Comparison of ENCODE assay signal across 13 cellular contexts in the genomic region with DNA sequence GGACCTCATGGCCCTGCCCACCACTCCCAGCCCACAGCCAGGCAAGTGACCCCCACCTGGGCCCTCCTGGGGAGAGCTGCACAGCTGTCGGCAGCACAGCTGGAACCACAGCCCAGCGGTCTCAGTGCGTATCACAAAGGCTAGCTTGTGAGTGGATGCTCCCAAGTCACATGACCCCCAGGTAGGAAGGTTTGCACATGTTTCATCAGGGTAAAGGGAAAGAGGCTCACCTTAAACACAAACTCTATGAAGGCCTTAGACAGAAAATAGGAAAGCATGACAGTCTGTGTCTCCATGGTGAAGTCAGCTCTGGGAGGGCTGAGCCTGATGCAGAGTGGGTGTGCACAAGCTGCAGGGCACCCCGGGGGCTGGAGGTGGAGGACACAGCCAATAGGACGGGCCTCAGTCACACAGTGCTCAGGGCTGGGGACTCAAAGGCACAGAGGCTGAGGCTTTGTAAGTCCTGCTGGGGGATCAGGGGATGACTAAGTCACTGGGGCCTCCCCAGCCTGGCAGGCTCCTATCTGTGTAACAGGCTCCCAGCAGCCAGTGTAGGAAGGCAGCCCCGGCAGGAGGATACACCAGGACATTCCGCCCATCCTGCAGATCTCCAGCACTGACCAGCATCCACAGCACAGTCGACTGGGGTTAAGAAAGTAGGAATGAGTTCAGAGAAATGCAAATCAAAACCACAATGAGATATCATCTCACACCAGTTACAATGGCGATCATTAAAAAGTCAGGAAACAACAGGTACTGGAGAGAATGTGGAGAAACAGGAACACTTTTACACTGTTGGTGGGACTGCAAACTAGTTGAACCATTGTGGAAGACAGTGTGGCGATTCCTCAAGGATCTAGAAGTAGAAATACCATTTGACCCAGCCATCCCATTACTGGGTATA. TPM values are rescaled to one million over a fixed set of nuclear protein-coding genes. Genes with fewer than 3 reads are reported as not detected.
A peak's percentile ranks its signal among the peaks of the same experiment; 100 is the strongest.
DNase-seq lines count a peak whose midpoint lies in the region; ATAC-seq and TF ChIP-seq lines count a peak whose summit lies in the region.
"Had no signal": no experiment of that assay in that cellular context is flagged by ENCODE, and none has a peak within 500 bp of the region (broad histone marks: within the 10 kb centered on the region; RNA-seq: fewer than 3 reads in every experiment).

No MANE protein-coding gene starts in this region.

- intact Hi-C loops in Panc1 (cut with micrococcal nuclease; ENCODE audit: unreplicated experiment) = no loop called here
- intact Hi-C loops in activated T-helper 1 cell treated with anti-CD3 and anti-CD28 coated beads, Interleukin-12 subunit alpha, Interleukin-12 subunit beta, Interleukin-2, Interleukin-4 antibody, amounts not matched to agents 30 ng/mL and 10 ng/mL and 1 ng/mL, durations not matched to agents 14 hours and 24 hours and 36 hours (cut with micrococcal nuclease) = no loop called here

- CTCF ChIA-PET in Panc1 (lab: Charles Lee) = no interaction called here

- H4K91ac ChIP-seq in trophoblast cell (ENCODE audit: low read depth, low read length) = peak overlapping the region; percentile 36

- H3K27ac ChIP-seq in Panc1 (ENCODE audit: low read length) (no peak overlapping the region), endodermal cell (ENCODE audit: low read depth, low read length) (no peak overlapping the region), trophoblast cell (ENCODE audit: low read depth, low read length) (no peak overlapping the region)
- H3K27ac ChIP-seq: right atrium auricular region had no signal

- H3K18ac ChIP-seq in trophoblast cell (ENCODE audit: low read length) = peak overlapping the region; percentile 62

- WGBS in endodermal cell (ENCODE audit: insufficient coverage in 1 of 2, insufficient read length in 1 of 2), 2 experiments = 83% methylated on average over 5 to 10 of the region's 10 CpGs
- WGBS in trophoblast cell (ENCODE audit: extremely low coverage, insufficient coverage, insufficient read length) = no CpG with 5 or more reads among the region's 10 CpGs

- H3K4me3 ChIP-seq in Panc1 (ENCODE audit: low read depth in 2 of 2, low read length in 2 of 2) (no peak overlapping the region), endodermal cell (ENCODE audit: low read length) (no peak overlapping the region), trophoblast cell (ENCODE audit: low read depth, low read length) (no peak overlapping the region)
- H3K4me3 ChIP-seq: right atrium auricular region had no signal

- no peak overlapping the region for H4K8ac ChIP-seq in trophoblast cell (ENCODE audit: low read depth, low read length)

- peak overlapping the region; percentile 32 for H2AK5ac ChIP-seq in trophoblast cell (ENCODE audit: low read length)

- peaks cover 15% of the 10 kb centered on the region for H3K36me3 Mint-ChIP-seq in endodermal cell (ENCODE audit: low read depth)
- H3K36me3 Mint-ChIP-seq in activated T-helper 1 cell treated with anti-CD3 and anti-CD28 coated beads, Interleukin-12 subunit alpha, Interleukin-12 subunit beta, Interleukin-2, Interleukin-4 antibody, amounts not matched to agents 30 ng/mL and 10 ng/mL and 1 ng/mL, durations not matched to agents 14 hours and 24 hours and 36 hours (ENCODE audit: low read depth) = no peaks in the 10 kb centered on the region
- H3K36me3 Mint-ChIP-seq: CD8-positive, alpha-beta T cell; natural killer cell had no signal

- no TSS peak for BruUV-seq in Panc1 (replicated peaks; lab: Mats Ljungman, UMichigan)

- H3K9me3 Mint-ChIP-seq in endodermal cell = no peaks in the 10 kb centered on the region
- H3K9me3 Mint-ChIP-seq in activated T-helper 1 cell treated with anti-CD3 and anti-CD28 coated beads, Interleukin-12 subunit alpha, Interleukin-12 subunit beta, Interleukin-2, Interleukin-4 antibody, amounts not matched to agents 30 ng/mL and 10 ng/mL and 1 ng/mL, durations not matched to agents 14 hours and 24 hours and 36 hours = no peaks in the 10 kb centered on the region
- H3K9me3 Mint-ChIP-seq: CD8-positive, alpha-beta T cell; natural killer cell had no signal

- H3K79me1 ChIP-seq in trophoblast cell (ENCODE audit: low read length) = peaks cover 5% of the 10 kb centered on the region

- POLR2A ChIA-PET in Panc1 (lab: Charles Lee) = no interaction called here

- H4K12ac ChIP-seq in trophoblast cell (ENCODE audit: low read depth, low read length) = no peak overlapping the region

- no peak overlapping the region for H3K23ac ChIP-seq in trophoblast cell (ENCODE audit: low read length)

- H2AFZ ChIP-seq in trophoblast cell (ENCODE audit: insufficient read depth, low read length, poor library complexity) = no peak overlapping the region

- H3K27ac Mint-ChIP-seq in endodermal cell = no peak overlapping the region
- H3K27ac Mint-ChIP-seq in activated T-helper 1 cell treated with anti-CD3 and anti-CD28 coated beads, Interleukin-12 subunit alpha, Interleukin-12 subunit beta, Interleukin-2, Interleukin-4 antibody, amounts not matched to agents 30 ng/mL and 10 ng/mL and 1 ng/mL, durations not matched to agents 14 hours and 24 hours and 36 hours = no peak overlapping the region
- H3K27ac Mint-ChIP-seq: CD8-positive, alpha-beta T cell; natural killer cell had no signal

- H3K4me2 ChIP-seq in trophoblast cell (ENCODE audit: low read length) = no peak overlapping the region

- peak overlapping the region; percentile 44 for H2BK120ac ChIP-seq in trophoblast cell (ENCODE audit: insufficient read depth, low read length, poor library complexity)

- H3K36me3 ChIP-seq in Panc1 (ENCODE audit: control insufficient read depth, insufficient read depth, low read length) (no peaks in the 10 kb centered on the region), endodermal cell (ENCODE audit: control insufficient read depth, insufficient read depth, low read length) (no peaks in the 10 kb centered on the region), trophoblast cell (ENCODE audit: control insufficient read depth in 1 of 2, insufficient read depth in 2 of 2, low read length in 2 of 2) (peaks cover 0 to 11% of the 10 kb centered on the region in 2 experiments)
- H3K36me3 ChIP-seq: right atrium auricular region had no signal

- H3K4me3 Mint-ChIP-seq in endodermal cell = no peak overlapping the region
- no peak overlapping the region for H3K4me3 Mint-ChIP-seq in activated T-helper 1 cell treated with anti-CD3 and anti-CD28 coated beads, Interleukin-12 subunit alpha, Interleukin-12 subunit beta, Interleukin-2, Interleukin-4 antibody, amounts not matched to agents 30 ng/mL and 10 ng/mL and 1 ng/mL, durations not matched to agents 14 hours and 24 hours and 36 hours
- H3K4me3 Mint-ChIP-seq: CD8-positive, alpha-beta T cell; natural killer cell had no signal

- no peaks in the 10 kb centered on the region for H3K27me3 Mint-ChIP-seq in endodermal cell (ENCODE audit: insufficient read depth)
- no peaks in the 10 kb centered on the region for H3K27me3 Mint-ChIP-seq in activated T-helper 1 cell treated with anti-CD3 and anti-CD28 coated beads, Interleukin-12 subunit alpha, Interleukin-12 subunit beta, Interleukin-2, Interleukin-4 antibody, amounts not matched to agents 30 ng/mL and 10 ng/mL and 1 ng/mL, durations not matched to agents 14 hours and 24 hours and 36 hours (ENCODE audit: insufficient read depth)

- H3K27me3 ChIP-seq in Panc1 (ENCODE audit: control insufficient read depth, insufficient read depth, low read length) (no peaks in the 10 kb centered on the region), endodermal cell (ENCODE audit: control insufficient read depth, insufficient read depth, low read length, poor library complexity, severe bottlenecking) (no peaks in the 10 kb centered on the region), trophoblast cell (ENCODE audit: insufficient read depth, low read length) (no peaks in the 10 kb centered on the region)
- H3K27me3 ChIP-seq: right atrium auricular region had no signal

- H2BK12ac ChIP-seq in trophoblast cell (ENCODE audit: low read length) = peak overlapping the region; percentile 41

- no peak for TF ChIP-seq CTCF in Panc1 (IDR thresholded peaks at IDR 0.05)
- TF ChIP-seq CTCF in endodermal cell (conservative IDR thresholded peaks at IDR 0.05) = no peak

- H3K9me3 ChIP-seq in Panc1 (ENCODE audit: control insufficient read depth, insufficient read depth, low read depth, low read length) (no peaks in the 10 kb centered on the region), endodermal cell (ENCODE audit: control insufficient read depth, low read length) (no peaks in the 10 kb centered on the region), trophoblast cell (ENCODE audit: insufficient read depth, low read depth, low read length) (peaks cover 1% of the 10 kb centered on the region)
- H3K9me3 ChIP-seq: right atrium auricular region had no signal

- H3K9ac ChIP-seq in endodermal cell (ENCODE audit: extremely low read depth, low read length, poor library complexity, severe bottlenecking) (no peak overlapping the region), trophoblast cell (ENCODE audit: low read length) (no peak overlapping the region)

- peaks cover 2% of the 10 kb centered on the region for H3K79me2 ChIP-seq in trophoblast cell (ENCODE audit: control insufficient read depth, insufficient read depth, low read length, poor library complexity)

- ATAC-seq in Panc1 = peak; percentile 65
- ATAC-seq: CD8-positive, alpha-beta T cell; left colon; natural killer cell had no signal

- in situ Hi-C loops in Panc1 (cut with HindIII; ENCODE audit: low pct_unique_long_range_greater_than_20kb, low sequenced_read_pairs) = no loop called here

- H3K4ac ChIP-seq in trophoblast cell (ENCODE audit: low read depth, low read length) = peak overlapping the region; percentile 5

- H3K4me1 Mint-ChIP-seq in endodermal cell = peaks cover 2% of the 10 kb centered on the region
- no peaks in the 10 kb centered on the region for H3K4me1 Mint-ChIP-seq in activated T-helper 1 cell treated with anti-CD3 and anti-CD28 coated beads, Interleukin-12 subunit alpha, Interleukin-12 subunit beta, Interleukin-2, Interleukin-4 antibody, amounts not matched to agents 30 ng/mL and 10 ng/mL and 1 ng/mL, durations not matched to agents 14 hours and 24 hours and 36 hours (ENCODE audit: low read depth)
- H3K4me1 Mint-ChIP-seq: natural killer cell had no signal

- peak overlapping the region; percentile 40 for H3K14ac ChIP-seq in trophoblast cell (ENCODE audit: low read length)

- no peaks in the 10 kb centered on the region for H3K4me1 ChIP-seq in Panc1 (ENCODE audit: control insufficient read depth, insufficient read depth, low read length)
- H3K4me1 ChIP-seq in endodermal cell (ENCODE audit: control insufficient read depth, insufficient read depth, low read length) = no peaks in the 10 kb centered on the region
- H3K4me1 ChIP-seq in trophoblast cell (ENCODE audit: control insufficient read depth in 1 of 2, insufficient read depth in 2 of 2, low read length in 2 of 2) = peaks cover 16 to 20% of the 10 kb centered on the region in 2 experiments
- H3K4me1 ChIP-seq: right atrium auricular region had no signal

- no peak overlapping the region for H2BK5ac ChIP-seq in trophoblast cell (ENCODE audit: low read depth, low read length, poor library complexity)

- DNase-seq in H4 (ENCODE audit: low spot score) (peak; percentile 36), Panc1 (ENCODE audit: low read depth, low spot score) (no peak), endodermal cell (peak; percentile 53), trophoblast cell (no peak), 8988T (no peak), SW480 (ENCODE audit: low spot score) (no peak)
- no peak for DNase-seq in stimulated activated naive CD4-positive, alpha-beta T cell treated with Interleukin-2 at 50 U/mL for 16 hours (lab: John Stamatoyannopoulos, UW)
- no peak for DNase-seq in activated T-helper 1 cell treated with anti-CD3 and anti-CD28 coated beads, Interleukin-12 subunit alpha, Interleukin-12 subunit beta, Interleukin-2, Interleukin-4 antibody, amounts not matched to agents 30 ng/mL and 10 ng/mL and 1 ng/mL, durations not matched to agents 14 hours and 24 hours and 36 hours (ENCODE audit: low spot score)
- DNase-seq: CD8-positive, alpha-beta T cell; left colon; natural killer cell; NK-92 treated with Interleukin-12 subunit alpha and Interleukin-12 subunit beta, amount 100 ng/mL, for 24 hours had no signal

RNA-seq across cellular contexts. Expression of gene CELSR1, which starts 22.0 kb away (rescaled TPM):
- 5.7 and 12.7 TPM in 2 replicates for total RNA-seq in H4 (2014; rRNA removed; shearing (Covaris generic))
- total RNA-seq in Panc1 (2021; ENCODE audit: unreplicated experiment) (30.7 TPM), endodermal cell (10 to 100 TPM; 24.4 to 34.1 TPM)
- 34.8 TPM for polyA plus RNA-seq in Panc1 (2012; ENCODE audit: insufficient read length)
- 27.1 TPM for polyA plus RNA-seq in endodermal cell (2013, experiment 1 of 2)
- 27.1 TPM for polyA plus RNA-seq in endodermal cell (2013, experiment 2 of 2)
- 28.5 and 29.5 TPM in 2 replicates for polyA plus RNA-seq in trophoblast cell (2013)
- 0.39 and 0.44 TPM in 2 replicates for total RNA-seq in activated T-helper 1 cell treated with anti-CD3 and anti-CD28 coated beads, Interleukin-12 subunit alpha, Interleukin-12 subunit beta, Interleukin-2, Interleukin-4 antibody, amounts not matched to agents 30 ng/mL and 10 ng/mL and 1 ng/mL, durations not matched to agents 14 hours and 24 hours and 36 hours

Comparison
In these comparisons a context has a peak if more than half of its experiments do, and no peak if none do; other contexts are left out.
1. DNase-seq: peak in H4 (single experiment) and endodermal cell (single experiment); none in Panc1 (single experiment), trophoblast cell (0 of 2), 8988T (single experiment), stimulated activated naive CD4-positive, alpha-beta T cell treated with Interleukin-2 at 50 U/mL for 16 hours (single experiment), activated T-helper 1 cell treated with anti-CD3 and anti-CD28 coated beads, Interleukin-12 subunit alpha, Interleukin-12 subunit beta, Interleukin-2, Interleukin-4 antibody, amounts not matched to agents 30 ng/mL and 10 ng/mL and 1 ng/mL, durations not matched to agents 14 hours and 24 hours and 36 hours (single experiment) and SW480 (single experiment).